ENCODE assay signal across 1 cellular context in genomic region chr11:47468598-47469214, GRCh38.
TF ChIP-seq lines count a peak whose summit lies in the region.

No MANE protein-coding gene starts in this region.

TF ChIP-seq in HCT116, 20 proteins besides CTCF, POLR2A, EP300 and RAD21 (continued from another document):
- TF ChIP-seq REST (IDR thresholded peaks at IDR 0.05; ENCODE audit: low read depth) (no peak), ATF3 (IDR thresholded peaks at IDR 0.05) (no peak), ZFX (IDR thresholded peaks at IDR 0.05) (no peak), EGR1 (IDR thresholded peaks at IDR 0.05; ENCODE audit: low read depth) (no peak), MAX (IDR thresholded peaks at IDR 0.05) (no peak), POLR2AphosphoS5 (IDR thresholded peaks at IDR 0.05; ENCODE audit: low read depth, low read length) (no peak), SIN3A (IDR thresholded peaks at IDR 0.05; ENCODE audit: low read depth) (no peak), FOSL1 (IDR thresholded peaks at IDR 0.05; ENCODE audit: low read depth) (no peak)
